In the genomic region with DNA sequence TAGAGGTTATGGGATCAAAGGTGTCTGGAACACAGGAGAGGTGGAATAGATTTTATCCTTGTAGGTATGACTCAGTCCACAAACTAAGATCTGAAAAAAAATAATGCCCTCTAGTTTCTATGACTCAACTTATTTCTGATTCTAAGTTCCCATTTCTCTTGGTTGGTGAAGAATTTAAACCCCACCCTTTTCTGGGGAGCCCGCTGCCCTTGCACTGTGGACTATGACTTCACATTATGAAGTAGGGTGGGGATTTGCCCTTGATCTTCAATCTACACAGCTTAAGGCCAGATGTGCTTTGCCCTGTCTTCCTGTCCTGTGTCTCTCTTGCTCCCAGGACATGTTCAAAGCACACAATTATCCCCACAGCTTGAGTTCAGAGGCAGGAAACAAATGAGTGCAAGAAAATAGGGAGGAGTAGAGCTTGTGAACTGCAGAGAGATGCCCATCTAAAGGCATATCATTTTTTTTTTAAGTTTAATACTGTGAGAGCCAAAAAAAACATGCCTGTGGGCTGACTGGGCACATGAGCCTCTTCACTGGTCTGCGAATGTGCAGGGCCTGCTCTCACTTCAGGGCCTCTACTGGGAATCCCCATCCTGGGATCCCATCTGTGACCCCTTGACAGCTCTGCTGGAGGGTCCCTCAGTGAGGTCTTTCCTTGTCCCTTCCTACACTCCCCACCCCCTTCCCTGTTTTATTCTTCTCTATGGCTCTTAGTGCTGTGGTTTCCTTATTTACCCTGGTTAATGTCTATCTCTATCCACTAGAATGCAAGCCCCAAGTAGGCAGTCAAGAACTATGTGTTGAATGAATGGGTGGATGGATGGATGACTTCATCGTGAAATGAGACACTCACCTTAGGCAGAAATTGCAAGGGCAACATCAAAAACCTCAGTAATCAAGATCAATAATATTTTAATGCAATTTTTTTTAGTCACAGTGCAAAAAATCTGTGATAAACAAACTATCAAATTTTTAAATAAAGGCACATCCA, we compare ENCODE assay signal across 8 cellular contexts.
DNase-seq lines count a peak whose midpoint lies in the region; ATAC-seq and TF ChIP-seq lines count a peak whose summit lies in the region.

No MANE protein-coding gene starts in this region.

- peak overlapping the region; percentile 93 for H3K27ac Mint-ChIP-seq in activated CD8-positive, alpha-beta memory T cell treated with anti-CD3 and anti-CD28 coated beads, Interleukin-2, amount 10 ng/mL, durations not matched to agents 7 days and 5 days
- peak overlapping the region; percentile 73 for H3K27ac Mint-ChIP-seq in activated B cell treated with CpG ODN at 0.5 μM for 24 hours

- intact Hi-C loops in activated B cell treated with CpG ODN at 0.5 μM for 24 hours (cut with micrococcal nuclease) (loop anchor here (10.0 kb wide), 1 partner anchor 226 kb away; no protein-coding TSS in a partner anchor), aorta (cut with DNase I) (loop anchor here in 1 of 2 donors (5.0 kb wide), 1 partner anchor 58 kb away; no protein-coding TSS in a partner anchor)

- 30 to 32% methylated on average over 3 of the region's 3 CpGs for WGBS in aorta, 2 donors

- no peaks in the 10 kb centered on the region for H3K9me3 ChIP-seq in aorta (ENCODE audit: control insufficient read depth, low read length)

- TF ChIP-seq CTCF in activated B cell treated with CpG ODN at 0.5 μM for 24 hours (IDR thresholded peaks at IDR 0.05): no peak

- no peaks in the 10 kb centered on the region for H3K36me3 ChIP-seq in aorta (ENCODE audit: control insufficient read depth in 1 of 2, insufficient read depth in 2 of 2, low read length in 1 of 2)

- peak overlapping the region; percentile 69 to 74 for H3K27ac ChIP-seq in aorta (ENCODE audit: low read depth in 1 of 2, low read length in 2 of 2)

- no peak overlapping the region for H3K4me3 Mint-ChIP-seq in activated CD8-positive, alpha-beta memory T cell treated with anti-CD3 and anti-CD28 coated beads, Interleukin-2, amount 10 ng/mL, durations not matched to agents 7 days and 5 days
- peak overlapping the region; percentile 45 for H3K4me3 Mint-ChIP-seq in activated B cell treated with CpG ODN at 0.5 μM for 24 hours

- peaks cover 79% of the 10 kb centered on the region for H3K4me1 Mint-ChIP-seq in activated CD8-positive, alpha-beta memory T cell treated with anti-CD3 and anti-CD28 coated beads, Interleukin-2, amount 10 ng/mL, durations not matched to agents 7 days and 5 days
- H3K4me1 Mint-ChIP-seq in activated B cell treated with CpG ODN at 0.5 μM for 24 hours: peaks cover 68% of the 10 kb centered on the region

- peaks cover 0 to 4% of the 10 kb centered on the region in 2 donors for H3K4me1 ChIP-seq in aorta (ENCODE audit: control insufficient read depth in 1 of 2, insufficient read depth in 2 of 2, low read length in 2 of 2)

- H3K27me3 ChIP-seq in aorta (ENCODE audit: control insufficient read depth in 1 of 2, insufficient read depth in 2 of 2, low read length in 1 of 2): no peaks in the 10 kb centered on the region

- CTCF ChIA-PET in activated CD8-positive, alpha-beta memory T cell treated with anti-CD3 and anti-CD28 coated beads, Interleukin-2, amount 10 ng/mL, durations not matched to agents 7 days and 5 days (lab: Charles Lee): interaction anchor here (1.0 kb wide), 1 partner anchor 9 kb away, joined by 5 read pairs; no protein-coding TSS in a partner anchor
- CTCF ChIA-PET in activated B cell treated with CpG ODN at 0.5 μM for 24 hours (lab: Charles Lee): interaction anchor here (0.9 kb wide), 1 partner anchor 24 kb away, joined by 3 read pairs; no protein-coding TSS in a partner anchor

- ATAC-seq in activated CD8-positive, alpha-beta memory T cell treated with anti-CD3 and anti-CD28 coated beads, Interleukin-2, amount 10 ng/mL, durations not matched to agents 7 days and 5 days: peak; percentile 26
- ATAC-seq in HG03460 (IDR thresholded peaks at IDR 0.05; ENCODE audit: unreplicated experiment): peak; percentile 39
- ATAC-seq in activated B cell treated with CpG ODN at 0.5 μM for 24 hours (ENCODE audit: low read depth): peak; percentile 28
- ATAC-seq in aorta (ENCODE audit: low FRiP score): peak; percentile 72

- no peak overlapping the region for H3K4me3 ChIP-seq in aorta (ENCODE audit: low read length in 2 of 2)

- POLR2A ChIA-PET in activated B cell treated with CpG ODN at 0.5 μM for 24 hours (lab: Charles Lee): interaction anchor here (0.7 to 1.8 kb wide), 6 partner anchors 35 to 62 kb away, joined by 3 to 9 read pairs (median 4); partner anchors contain the start of gene CD58

- peaks cover 6% of the 10 kb centered on the region for H3K9me3 Mint-ChIP-seq in activated CD8-positive, alpha-beta memory T cell treated with anti-CD3 and anti-CD28 coated beads, Interleukin-2, amount 10 ng/mL, durations not matched to agents 7 days and 5 days (ENCODE audit: low read depth)
- H3K9me3 Mint-ChIP-seq in activated B cell treated with CpG ODN at 0.5 μM for 24 hours: no peaks in the 10 kb centered on the region

- peaks cover 38% of the 10 kb centered on the region for H3K36me3 Mint-ChIP-seq in activated CD8-positive, alpha-beta memory T cell treated with anti-CD3 and anti-CD28 coated beads, Interleukin-2, amount 10 ng/mL, durations not matched to agents 7 days and 5 days
- H3K36me3 Mint-ChIP-seq in activated B cell treated with CpG ODN at 0.5 μM for 24 hours (ENCODE audit: low read depth): peaks cover 29% of the 10 kb centered on the region

- no peaks in the 10 kb centered on the region for H3K27me3 Mint-ChIP-seq in activated CD8-positive, alpha-beta memory T cell treated with anti-CD3 and anti-CD28 coated beads, Interleukin-2, amount 10 ng/mL, durations not matched to agents 7 days and 5 days
- no peaks in the 10 kb centered on the region for H3K27me3 Mint-ChIP-seq in activated B cell treated with CpG ODN at 0.5 μM for 24 hours

- peak; percentile 75 for DNase-seq in activated CD8-positive, alpha-beta memory T cell treated with anti-CD3 and anti-CD28 coated beads, Interleukin-2, amount 10 ng/mL, durations not matched to agents 7 days and 5 days
- no peak for DNase-seq in activated CD8-positive, alpha-beta memory T cell treated with anti-CD3 and anti-CD28 coated beads for 24 hours
- no peak for DNase-seq in activated B cell treated with CpG ODN at 0.5 μM for 24 hours
- DNase-seq in glomerular visceral epithelial cell (ENCODE audit: extremely low spot score): peak; percentile 92
- peak in 1 of 2 donors; percentile 69 for DNase-seq in aorta
- no peak for DNase-seq in SHP77 (lab: John Stamatoyannopoulos, UW)
- DNase-seq in C1 segment of cervical spinal cord (lab: John Stamatoyannopoulos, UW): no peak

Comparison
In these comparisons a context has a peak if more than half of its experiments do, and no peak if none do; other contexts are left out.
1. DNase-seq: peak in activated CD8-positive, alpha-beta memory T cell treated with anti-CD3 and anti-CD28 coated beads, Interleukin-2, amount 10 ng/mL, durations not matched to agents 7 days and 5 days (single experiment) and glomerular visceral epithelial cell (single experiment); none in activated CD8-positive, alpha-beta memory T cell treated with anti-CD3 and anti-CD28 coated beads for 24 hours (single experiment), activated B cell treated with CpG ODN at 0.5 μM for 24 hours (single experiment), SHP77 (0 of 2) and C1 segment of cervical spinal cord (0 of 14).
2. Peak in every context shown above with its lines, with median percentiles within 50 percentile points of each other: ATAC-seq.